35 cellular contexts compared by ENCODE assay signal in genomic region chr2:168772704-168773103, GRCh38. TPM values are rescaled to one million over a fixed set of nuclear protein-coding genes. Genes with fewer than 3 reads are reported as not detected.
"Had no signal": no experiment of that assay in that cellular context is flagged by ENCODE, and none has a peak within 500 bp of the region (broad histone marks: within the 10 kb centered on the region; RNA-seq: fewer than 3 reads in every experiment).

No MANE protein-coding gene starts in this region.

- FAIRE-seq: endometrium, endothelial cell of umbilical vein had no signal

- H3K4me3 ChIP-seq: adrenal gland, body of pancreas, colonic mucosa, esophagus squamous epithelium, gastroesophageal sphincter had no signal

- H3K4me1 ChIP-seq: colonic mucosa, esophagus squamous epithelium, gastroesophageal sphincter had no signal

- H3K4me3 Mint-ChIP-seq: activated B cell treated with CpG ODN at 0.5 μM for 24 hours; activated CD4-positive, alpha-beta memory T cell treated with anti-CD3 and anti-CD28 coated beads for 36 hours; activated CD4-positive, alpha-beta T cell treated with anti-CD3 and anti-CD28 coated beads, Interleukin-2, amount 10 ng/mL, durations not matched to agents 24 days and 14 days; activated CD8-positive, alpha-beta memory T cell treated with anti-CD3 and anti-CD28 coated beads, Interleukin-2, amount 10 ng/mL, durations not matched to agents 7 days and 5 days; activated CD8-positive, alpha-beta T cell treated with anti-CD3 and anti-CD28 coated beads, Interleukin-2, amount 10 ng/mL, durations not matched to agents 7 days and 5 days; activated naive CD4-positive, alpha-beta T cell treated with anti-CD3 and anti-CD28 coated beads for 36 hours; activated naive CD4-positive, alpha-beta T cell treated with anti-CD3 and anti-CD28 coated beads, Interleukin-2, amount 50 U/mL, for 24 hours; activated naive CD8-positive, alpha-beta T cell treated with anti-CD3 and anti-CD28 coated beads for 36 hours; activated naive CD8-positive, alpha-beta T cell treated with anti-CD3 and anti-CD28 coated beads, Interleukin-2, amount 50 U/mL, for 24 hours; activated T-helper 1 cell treated with anti-CD3 and anti-CD28 coated beads, Interleukin-12 subunit alpha, Interleukin-12 subunit beta, Interleukin-2, Interleukin-4 antibody, amounts not matched to agents 30 ng/mL and 10 ng/mL and 1 ng/mL, durations not matched to agents 14 hours and 24 hours and 36 hours; T-helper 17 cell; T-helper 2 cell treated with Interferon-gamma antibody and Interleukin-4, amounts not matched to agents 5 μg/mL and 100 μg/mL, for 36 hours had no signal

- H3K27ac ChIP-seq: colonic mucosa, epithelial cell of prostate, esophagus squamous epithelium, gastroesophageal sphincter, WERI-Rb-1 had no signal

- H3K36me3 ChIP-seq: adrenal gland, colonic mucosa, WERI-Rb-1 had no signal

- H3K27ac Mint-ChIP-seq: activated B cell treated with CpG ODN at 0.5 μM for 24 hours; activated CD4-positive, alpha-beta memory T cell treated with anti-CD3 and anti-CD28 coated beads for 36 hours; activated CD4-positive, alpha-beta T cell treated with anti-CD3 and anti-CD28 coated beads, Interleukin-2, amount 10 ng/mL, durations not matched to agents 24 days and 14 days; activated CD8-positive, alpha-beta memory T cell treated with anti-CD3 and anti-CD28 coated beads, Interleukin-2, amount 10 ng/mL, durations not matched to agents 7 days and 5 days; activated CD8-positive, alpha-beta T cell treated with anti-CD3 and anti-CD28 coated beads, Interleukin-2, amount 10 ng/mL, durations not matched to agents 7 days and 5 days; activated naive CD4-positive, alpha-beta T cell treated with anti-CD3 and anti-CD28 coated beads for 36 hours; activated naive CD4-positive, alpha-beta T cell treated with anti-CD3 and anti-CD28 coated beads, Interleukin-2, amount 50 U/mL, for 24 hours; activated naive CD8-positive, alpha-beta T cell treated with anti-CD3 and anti-CD28 coated beads for 36 hours; activated naive CD8-positive, alpha-beta T cell treated with anti-CD3 and anti-CD28 coated beads, Interleukin-2, amount 50 U/mL, for 24 hours; activated T-helper 1 cell treated with anti-CD3 and anti-CD28 coated beads, Interleukin-12 subunit alpha, Interleukin-12 subunit beta, Interleukin-2, Interleukin-4 antibody, amounts not matched to agents 30 ng/mL and 10 ng/mL and 1 ng/mL, durations not matched to agents 14 hours and 24 hours and 36 hours; activated T-helper 2 cell treated with anti-CD3 and anti-CD28 coated beads, Interferon-gamma antibody, Interleukin-2, Interleukin-4, amounts not matched to agents 10 μg/mL and 5 μg/mL and 100 μg/mL, durations not matched to agents 14 hours and 24 hours and 36 hours; T-helper 17 cell; T-helper 2 cell treated with Interferon-gamma antibody and Interleukin-4, amounts not matched to agents 5 μg/mL and 100 μg/mL, for 36 hours had no signal

- DNase-seq: activated B cell treated with CpG ODN at 0.5 μM for 24 hours; activated CD4-positive, alpha-beta memory T cell treated with anti-CD3 and anti-CD28 coated beads for 36 hours; activated CD4-positive, alpha-beta T cell treated with anti-CD3 and anti-CD28 coated beads, Interleukin-2, amount 10 ng/mL, durations not matched to agents 24 days and 14 days; activated CD8-positive, alpha-beta memory T cell treated with anti-CD3 and anti-CD28 coated beads, Interleukin-2, amount 10 ng/mL, durations not matched to agents 7 days and 5 days; activated CD8-positive, alpha-beta memory T cell treated with anti-CD3 and anti-CD28 coated beads, Interleukin-2, amount 50 U/mL, for 4 hours; activated CD8-positive, alpha-beta T cell treated with anti-CD3 and anti-CD28 coated beads, Interleukin-2, amount 10 ng/mL, durations not matched to agents 7 days and 5 days; activated effector memory CD4-positive, alpha-beta T cell treated with anti-CD3 and anti-CD28 coated beads, Interleukin-2, amount 50 U/mL, for 16 hours; activated naive CD4-positive, alpha-beta T cell treated with anti-CD3 and anti-CD28 coated beads for 36 hours; activated naive CD8-positive, alpha-beta T cell treated with anti-CD3 and anti-CD28 coated beads for 36 hours; activated naive CD8-positive, alpha-beta T cell treated with anti-CD3 and anti-CD28 coated beads, Interleukin-2, amount 50 U/mL, for 24 hours; activated T-cell treated with anti-CD3 and anti-CD28 coated beads, Interleukin-2, amount 50 U/mL, for 1 hour; activated T-cell treated with anti-CD3 and anti-CD28 coated beads, Interleukin-2, amount 50 U/mL, for 48 hours; adrenal gland; amygdala; aorta; body of pancreas; caudate nucleus; colonic mucosa; effector CD8-positive, alpha-beta T cell; esophagus squamous epithelium; foreskin melanocyte; T-helper 1 cell; T-helper 17 cell; T1000; WERI-Rb-1 had no signal

- H3K9me3 Mint-ChIP-seq: activated CD4-positive, alpha-beta T cell treated with anti-CD3 and anti-CD28 coated beads, Interleukin-2, amount 10 ng/mL, durations not matched to agents 24 days and 14 days; activated naive CD4-positive, alpha-beta T cell treated with anti-CD3 and anti-CD28 coated beads, Interleukin-2, amount 50 U/mL, for 24 hours; activated T-helper 1 cell treated with anti-CD3 and anti-CD28 coated beads, Interleukin-12 subunit alpha, Interleukin-12 subunit beta, Interleukin-2, Interleukin-4 antibody, amounts not matched to agents 30 ng/mL and 10 ng/mL and 1 ng/mL, durations not matched to agents 14 hours and 24 hours and 36 hours; activated T-helper 2 cell treated with anti-CD3 and anti-CD28 coated beads, Interferon-gamma antibody, Interleukin-2, Interleukin-4, amounts not matched to agents 10 μg/mL and 5 μg/mL and 100 μg/mL, durations not matched to agents 14 hours and 24 hours and 36 hours; T-helper 2 cell treated with Interferon-gamma antibody and Interleukin-4, amounts not matched to agents 5 μg/mL and 100 μg/mL, for 36 hours had no signal

- H3K27me3 Mint-ChIP-seq: activated B cell treated with CpG ODN at 0.5 μM for 24 hours; activated CD4-positive, alpha-beta memory T cell treated with anti-CD3 and anti-CD28 coated beads for 36 hours; activated CD4-positive, alpha-beta T cell treated with anti-CD3 and anti-CD28 coated beads, Interleukin-2, amount 10 ng/mL, durations not matched to agents 24 days and 14 days; activated naive CD4-positive, alpha-beta T cell treated with anti-CD3 and anti-CD28 coated beads, Interleukin-2, amount 50 U/mL, for 24 hours; activated naive CD8-positive, alpha-beta T cell treated with anti-CD3 and anti-CD28 coated beads for 36 hours; activated naive CD8-positive, alpha-beta T cell treated with anti-CD3 and anti-CD28 coated beads, Interleukin-2, amount 50 U/mL, for 24 hours; T-helper 17 cell had no signal

- ATAC-seq: activated CD4-positive, CD25-positive, alpha-beta regulatory T cell treated with anti-CD3 and anti-CD28 coated beads, Interleukin-2, amount 50 U/mL, for 24 hours; activated CD8-positive, alpha-beta memory T cell treated with anti-CD3 and anti-CD28 coated beads, Interleukin-2, amount 10 ng/mL, durations not matched to agents 7 days and 5 days; activated CD8-positive, alpha-beta T cell treated with anti-CD3 and anti-CD28 coated beads, Interleukin-2, amount 10 ng/mL, durations not matched to agents 7 days and 5 days; activated naive CD8-positive, alpha-beta T cell treated with anti-CD3 and anti-CD28 coated beads, Interleukin-2, amount 50 U/mL, for 24 hours; body of pancreas; gastroesophageal sphincter; T-helper 17 cell had no signal

- H3K9me3 ChIP-seq: adrenal gland, body of pancreas, colonic mucosa, esophagus squamous epithelium had no signal

- H3K4me1 Mint-ChIP-seq: activated B cell treated with CpG ODN at 0.5 μM for 24 hours; activated CD4-positive, alpha-beta T cell treated with anti-CD3 and anti-CD28 coated beads, Interleukin-2, amount 10 ng/mL, durations not matched to agents 24 days and 14 days; activated CD8-positive, alpha-beta memory T cell treated with anti-CD3 and anti-CD28 coated beads, Interleukin-2, amount 10 ng/mL, durations not matched to agents 7 days and 5 days; activated naive CD4-positive, alpha-beta T cell treated with anti-CD3 and anti-CD28 coated beads, Interleukin-2, amount 50 U/mL, for 24 hours; activated naive CD8-positive, alpha-beta T cell treated with anti-CD3 and anti-CD28 coated beads for 36 hours; activated naive CD8-positive, alpha-beta T cell treated with anti-CD3 and anti-CD28 coated beads, Interleukin-2, amount 50 U/mL, for 24 hours; T-helper 17 cell had no signal

- H3K27me3 ChIP-seq: adrenal gland, body of pancreas, colonic mucosa, esophagus squamous epithelium, gastroesophageal sphincter had no signal

RNA-seq across cellular contexts. Expression of gene NOSTRIN, which starts 29.7 kb away (rescaled TPM):
- total RNA-seq: activated B cell treated with CpG ODN at 0.5 μM for 24 hours; activated CD4-positive, alpha-beta memory T cell treated with anti-CD3 and anti-CD28 coated beads for 36 hours; activated CD4-positive, alpha-beta T cell treated with anti-CD3 and anti-CD28 coated beads, Interleukin-2, amount 10 ng/mL, durations not matched to agents 24 days and 14 days; activated CD8-positive, alpha-beta memory T cell treated with anti-CD3 and anti-CD28 coated beads for 36 hours; activated CD8-positive, alpha-beta memory T cell treated with anti-CD3 and anti-CD28 coated beads, Interleukin-2, amount 10 ng/mL, durations not matched to agents 7 days and 5 days; activated CD8-positive, alpha-beta T cell treated with anti-CD3 and anti-CD28 coated beads, Interleukin-2, amount 10 ng/mL, durations not matched to agents 7 days and 5 days; activated naive CD4-positive, alpha-beta T cell treated with anti-CD3 and anti-CD28 coated beads for 36 hours; activated naive CD8-positive, alpha-beta T cell treated with anti-CD3 and anti-CD28 coated beads for 36 hours; activated T-helper 1 cell treated with anti-CD3 and anti-CD28 coated beads, Interleukin-12 subunit alpha, Interleukin-12 subunit beta, Interleukin-2, Interleukin-4 antibody, amounts not matched to agents 30 ng/mL and 10 ng/mL and 1 ng/mL, durations not matched to agents 14 hours and 24 hours and 36 hours; activated T-helper 2 cell treated with anti-CD3 and anti-CD28 coated beads, Interferon-gamma antibody, Interleukin-2, Interleukin-4, amounts not matched to agents 10 μg/mL and 5 μg/mL and 100 μg/mL, durations not matched to agents 14 hours and 24 hours and 36 hours; T-helper 17 cell had no signal
